ENCODE assay signal across 8 cellular contexts in the genomic region with DNA sequence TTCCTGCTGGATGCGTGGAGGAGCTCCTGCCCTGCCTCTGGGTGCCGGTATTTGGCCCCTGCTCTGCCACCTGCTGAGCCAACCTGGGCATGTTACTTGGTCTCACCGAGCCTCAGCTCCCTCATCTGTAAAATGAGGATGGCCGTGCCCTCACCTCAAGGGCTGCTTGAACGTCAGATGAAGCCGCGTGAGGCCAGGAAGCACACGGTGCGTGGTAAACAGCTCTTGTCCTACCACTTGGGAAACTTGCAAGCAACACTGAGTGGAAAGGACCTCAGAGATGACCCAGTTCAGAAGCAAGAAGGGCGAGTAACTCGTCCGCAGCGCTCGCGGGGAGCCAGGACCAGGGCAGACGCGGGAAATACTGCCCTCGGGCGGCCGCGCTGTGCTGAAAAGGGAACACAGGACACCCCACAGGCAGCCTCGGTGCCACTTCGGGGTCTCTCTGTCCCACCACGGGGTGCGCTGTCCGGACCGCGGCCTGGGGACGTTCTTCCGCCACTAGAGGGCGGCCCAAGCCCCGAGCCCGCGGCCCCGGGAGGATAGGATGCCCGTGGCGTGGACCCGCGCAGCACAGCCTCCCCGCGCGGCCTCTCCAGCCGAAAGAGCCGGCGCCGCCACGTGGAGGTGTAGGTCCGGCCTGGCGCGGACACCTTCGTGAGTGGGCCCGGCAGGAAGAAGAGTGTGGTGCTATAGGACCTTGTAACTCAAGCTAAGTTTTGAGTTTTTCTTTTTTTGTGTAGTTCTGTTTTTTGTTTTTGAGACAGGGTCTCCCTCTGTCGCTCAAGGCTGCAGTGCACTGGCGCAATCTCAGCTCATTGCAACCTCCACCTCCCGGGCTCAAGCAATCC.
DNase-seq lines count a peak whose midpoint lies in the region; ATAC-seq and TF ChIP-seq lines count a peak whose summit lies in the region.

No MANE protein-coding gene starts in this region.

- CTCF ChIA-PET in activated naive CD4-positive, alpha-beta T cell treated with anti-CD3 and anti-CD28 coated beads for 36 hours (lab: Charles Lee), result interaction anchor here (0.6 to 3.0 kb wide), 54 partner anchors 9 to 468 kb away, joined by 3 to 45 read pairs (median 4); a partner anchor contains a TSS

- in situ Hi-C loops in SK-MEL-5 (cut with HindIII; ENCODE audit: low pct_unique_long_range_greater_than_20kb, low sequenced_read_pairs), result no loop called here

- H3K4me3 ChIP-seq in BLaER1 treated with 17β-estradiol and CSF1 and Interleukin-3, amounts not matched to agents 10 nM and 100 nM, result peak overlapping the region in 5 of 10 experiments; percentile 9 to 54 (median 18); a peak in 6 of 20 replicates
- H3K4me3 ChIP-seq in upper lobe of right lung, result peak overlapping the region; percentile 24

- H3K9me3 Mint-ChIP-seq in activated naive CD4-positive, alpha-beta T cell treated with anti-CD3 and anti-CD28 coated beads for 36 hours, result no peaks in the 10 kb centered on the region

- H3K4me2 ChIP-seq in BLaER1 treated with 17β-estradiol and CSF1 and Interleukin-3, amounts not matched to agents 10 nM and 100 nM, result peak overlapping the region; percentile 27 to 73 (median 60)

- no peaks in the 10 kb centered on the region for H3K36me3 Mint-ChIP-seq in activated naive CD4-positive, alpha-beta T cell treated with anti-CD3 and anti-CD28 coated beads for 36 hours (ENCODE audit: low read depth)

- peaks cover 2% of the 10 kb centered on the region for H3K4me1 Mint-ChIP-seq in activated naive CD4-positive, alpha-beta T cell treated with anti-CD3 and anti-CD28 coated beads for 36 hours (ENCODE audit: low read depth)

- H3K27me3 Mint-ChIP-seq in activated naive CD4-positive, alpha-beta T cell treated with anti-CD3 and anti-CD28 coated beads for 36 hours (ENCODE audit: low read depth), result no peaks in the 10 kb centered on the region

- peak; percentile 85 for ATAC-seq in GM19395 (IDR thresholded peaks at IDR 0.05; ENCODE audit: unreplicated experiment)
- peak; percentile 86 for ATAC-seq in HG03457 (IDR thresholded peaks at IDR 0.05; ENCODE audit: unreplicated experiment)
- ATAC-seq in Right ventricle myocardium inferior, result peak; percentile 84
- peak; percentile 93 for ATAC-seq in upper lobe of right lung

- H3K4me3 Mint-ChIP-seq in activated naive CD4-positive, alpha-beta T cell treated with anti-CD3 and anti-CD28 coated beads for 36 hours, result peak overlapping the region; percentile 77

- H3K4me1 ChIP-seq in BLaER1 treated with 17β-estradiol and CSF1 and Interleukin-3, amounts not matched to agents 10 nM and 100 nM, result peaks cover 12 to 35% (median 20%) of the 10 kb centered on the region in 10 experiments; a peak in 19 of 20 replicates
- peaks cover 10% of the 10 kb centered on the region for H3K4me1 ChIP-seq in upper lobe of right lung

- peak; percentile 60 for DNase-seq in SK-MEL-5 (ENCODE audit: low read depth, low spot score)
- DNase-seq in activated naive CD4-positive, alpha-beta T cell treated with anti-CD3 and anti-CD28 coated beads for 36 hours, result peak; percentile 77
- DNase-seq in Right ventricle myocardium inferior (ENCODE audit: missing footprints), result peak; percentile 88
- DNase-seq in pons (ENCODE audit: low spot score), result peak; percentile 59
- peak; percentile 88 for DNase-seq in upper lobe of right lung

- peaks cover 0 to 7% (median 0%) of the 10 kb centered on the region in 11 experiments; a peak in 1 of 22 replicates for H4K20me1 ChIP-seq in BLaER1 treated with 17β-estradiol and CSF1 and Interleukin-3, amounts not matched to agents 10 nM and 100 nM

- H3K9ac ChIP-seq in BLaER1 treated with 17β-estradiol and CSF1 and Interleukin-3, amounts not matched to agents 10 nM and 100 nM, result peak overlapping the region in 7 of 11 experiments; percentile 5 to 58 (median 20); a peak in 6 of 22 replicates

- peak overlapping the region in 3 of 11 experiments; percentile 20 to 57 (median 32); a peak in 5 of 22 replicates for H3K27ac ChIP-seq in BLaER1 treated with 17β-estradiol and CSF1 and Interleukin-3, amounts not matched to agents 10 nM and 100 nM
- no peak overlapping the region for H3K27ac ChIP-seq in upper lobe of right lung

- H3K27ac Mint-ChIP-seq in activated naive CD4-positive, alpha-beta T cell treated with anti-CD3 and anti-CD28 coated beads for 36 hours, result no peak overlapping the region

- H3K9me3 ChIP-seq in BLaER1 treated with 17β-estradiol and CSF1 and Interleukin-3, amounts not matched to agents 10 nM and 100 nM (replicated peaks in 1 of 11), result peaks cover 7 to 16% (median 10%) of the 10 kb centered on the region in 11 experiments; a peak in 21 of 22 replicates
- no peaks in the 10 kb centered on the region for H3K9me3 ChIP-seq in upper lobe of right lung

- peak; percentile 95 for TF ChIP-seq CTCF in upper lobe of right lung (IDR thresholded peaks at IDR 0.05)

- intact Hi-C loops in activated naive CD4-positive, alpha-beta T cell treated with anti-CD3 and anti-CD28 coated beads for 36 hours (cut with micrococcal nuclease), result loop anchor here (1.0 to 10.0 kb wide), 9 partner anchors 14 to 924 kb away; a partner anchor contains a TSS
- intact Hi-C loops in Right ventricle myocardium inferior (cut with DNase I), result loop anchor here (2.0 to 5.0 kb wide), 2 partner anchors 84 to 150 kb away; no protein-coding TSS in a partner anchor
- intact Hi-C loops in upper lobe of right lung (cut with DNase I), result no loop called here

- no peaks in the 10 kb centered on the region for H3K27me3 ChIP-seq in BLaER1 treated with 17β-estradiol and CSF1 and Interleukin-3, amounts not matched to agents 10 nM and 100 nM
- no peaks in the 10 kb centered on the region for H3K27me3 ChIP-seq in upper lobe of right lung

- peaks cover 0 to 14% (median 5%) of the 10 kb centered on the region in 11 experiments; a peak in 9 of 22 replicates for H3K36me3 ChIP-seq in BLaER1 treated with 17β-estradiol and CSF1 and Interleukin-3, amounts not matched to agents 10 nM and 100 nM
- H3K36me3 ChIP-seq in upper lobe of right lung, result peaks cover 6% of the 10 kb centered on the region
